Comparison of ENCODE assay signal across 15 cellular contexts in the genomic region with DNA sequence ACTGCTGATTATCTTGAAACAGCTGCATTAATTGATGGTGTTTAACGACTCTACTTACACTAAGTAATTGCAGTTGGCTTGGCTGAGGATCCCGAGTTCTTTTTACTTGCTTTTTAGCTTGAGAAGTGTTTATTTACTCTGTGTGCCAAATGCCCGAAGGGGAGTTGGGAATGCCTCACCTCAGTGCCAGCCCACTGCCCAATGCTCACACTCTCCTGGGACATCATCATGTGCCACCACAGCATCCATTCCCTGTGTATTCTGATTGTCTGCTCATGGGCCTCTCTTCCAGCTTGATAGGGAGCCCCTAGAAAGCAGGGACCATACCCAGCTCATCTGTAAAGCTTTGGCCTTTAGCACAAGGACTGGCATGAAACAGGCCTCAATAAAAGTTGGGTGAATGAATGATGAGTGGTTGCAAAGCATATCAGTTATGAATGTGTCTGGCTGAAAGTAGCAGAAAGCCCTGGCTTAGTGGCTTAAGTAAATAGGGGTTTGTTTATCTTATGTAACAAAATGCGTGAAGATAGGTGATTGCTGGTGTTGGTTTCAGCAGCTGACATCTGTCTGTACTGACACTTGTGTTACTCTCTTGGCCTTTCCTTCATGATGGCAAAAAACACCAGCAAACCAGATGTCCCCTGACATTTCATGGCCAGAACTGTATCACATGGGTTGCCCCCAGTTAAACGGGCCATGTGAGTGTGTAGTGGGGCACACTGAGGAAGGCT.
A peak's percentile ranks its signal among the peaks of the same experiment; 100 is the strongest.
DNase-seq lines count a peak whose midpoint lies in the region; ATAC-seq lines count a peak whose summit lies in the region.
"Had no signal": no experiment of that assay in that cellular context is flagged by ENCODE, and none has a peak within 500 bp of the region (broad histone marks: within the 10 kb centered on the region; RNA-seq: fewer than 3 reads in every experiment).

No MANE protein-coding gene starts in this region.

- DNase-seq in NCI-H1417 (lab: John Stamatoyannopoulos, UW): peak; percentile 16 to 79 (median 48)
- DNase-seq in NCI-H1417 treated with DMSO at 0.1 percent for 48 hours (lab: John Stamatoyannopoulos, UW): no peak
- DNase-seq in DMS53 treated with DMSO at 0.1 percent for 48 hours (lab: John Stamatoyannopoulos, UW; ENCODE audit: unreplicated experiment): peak; percentile 28
- peak; percentile 70 for DNase-seq in NCI-H2081 treated with DMSO at 0.1 percent for 48 hours (lab: John Stamatoyannopoulos, UW)
- no peak for DNase-seq in GM19240 (ENCODE audit: insufficient read length, low spot score)
- no peak for DNase-seq in superior temporal gyrus (ENCODE audit: extremely low spot score)
- DNase-seq: activated CD4-positive, alpha-beta T cell treated with anti-CD3 and anti-CD28 coated beads, Interleukin-2, amount 50 U/mL, for 1 hour; Calu3; hippocampal formation; lower lobe of right lung; occipital lobe; stimulated activated CD4-positive, alpha-beta T cell treated with anti-CD3 and anti-CD28 coated beads, Interleukin-15, amount 100 ng/mL, for 24 hours; T-cell had no signal

- peak overlapping the region; percentile 4 for H3K27ac ChIP-seq in iPS-18a (ENCODE audit: low read length)
- H3K27ac ChIP-seq: lower lobe of right lung had no signal

- H3K4me1 ChIP-seq in iPS-18a (ENCODE audit: control insufficient read depth, low read depth, low read length): peaks cover 47% of the 10 kb centered on the region
- H3K4me1 ChIP-seq: lower lobe of right lung had no signal

- H3K4me3 ChIP-seq in iPS-18a (ENCODE audit: low read length): peak overlapping the region; percentile 22
- H3K4me3 ChIP-seq: lower lobe of right lung had no signal

- H3K27me3 ChIP-seq in iPS-18a (ENCODE audit: control insufficient read depth, insufficient read depth, low read length): no peaks in the 10 kb centered on the region

- no peaks in the 10 kb centered on the region for H3K9me3 ChIP-seq in iPS-18a (ENCODE audit: control insufficient read depth, low read depth, low read length)
- H3K9me3 ChIP-seq: lower lobe of right lung had no signal

- no peaks in the 10 kb centered on the region for H3K36me3 ChIP-seq in iPS-18a (ENCODE audit: control insufficient read depth, low read depth, low read length)
- H3K36me3 ChIP-seq: lower lobe of right lung had no signal

- no peak for ATAC-seq in HG03108 (IDR thresholded peaks at IDR 0.05; ENCODE audit: unreplicated experiment)
- ATAC-seq: lower lobe of right lung had no signal

- no peak overlapping the region for H3K9ac ChIP-seq in iPS-18a (ENCODE audit: low read length)

Comparison
In these comparisons a context has a peak if more than half of its experiments do, and no peak if none do; other contexts are left out.
1. DNase-seq: peak in NCI-H1417 (3 of 3), DMS53 treated with DMSO at 0.1 percent for 48 hours (single experiment) and NCI-H2081 treated with DMSO at 0.1 percent for 48 hours (single experiment); none in NCI-H1417 treated with DMSO at 0.1 percent for 48 hours (single experiment), GM19240 (single experiment) and superior temporal gyrus (single experiment).